In genomic region chr3:160564949-160565441, GRCh38 we compare ENCODE assay signal across 8 cellular contexts. TPM values are rescaled to one million over a fixed set of nuclear protein-coding genes. Genes with fewer than 3 reads are reported as not detected.
DNase-seq lines count a peak whose midpoint lies in the region; ATAC-seq, FAIRE-seq and TF ChIP-seq lines count a peak whose summit lies in the region.

No MANE protein-coding gene starts in this region.

- peak; percentile 70 for DNase-seq in A673 (ENCODE audit: low spot score)
- DNase-seq in GM18507 (ENCODE audit: extremely low spot score, insufficient read length, low read depth): peak; percentile 15
- DNase-seq in NCI-H2227 (lab: John Stamatoyannopoulos, UW; ENCODE audit: unreplicated experiment): peak; percentile 74
- DNase-seq in activated T-cell treated with anti-CD3 and anti-CD28 coated beads, Interleukin-2, amount 50 U/mL, for 24 hours: no peak
- peak; percentile 60 to 67 for DNase-seq in fibroblast of lung (ENCODE audit: low read depth in 2 of 2)
- DNase-seq in nephron progenitor cell: peak; percentile 68
- no peak for DNase-seq in tibial nerve (ENCODE audit: low spot score in 2 of 2)

- WGBS in tibial nerve, 2 donors: 0% methylated on average over 12 to 52 of the region's 62 CpGs

- peak overlapping the region; percentile 60 for H3K4me3 ChIP-seq in A673 (ENCODE audit: low read depth, low read length, poor library complexity, severe bottlenecking)
- peak overlapping the region; percentile 57 to 87 (median 78) for H3K4me3 ChIP-seq in fibroblast of lung (replicated peaks in 1 of 4; ENCODE audit: control extremely low read depth in 1 of 4, insufficient read depth in 1 of 4, low read depth in 3 of 4, low read length in 4 of 4)
- H3K4me3 ChIP-seq in tibial nerve: peak overlapping the region; percentile 74 to 97 (median 88)

- TF ChIP-seq CTCF in A673 (conservative IDR thresholded peaks at IDR 0.05; ENCODE audit: low read depth, low read length) (no peak), fibroblast of lung (conservative IDR thresholded peaks at IDR 0.05 in 1 of 2, IDR thresholded peaks at IDR 0.05 in 1 of 2; ENCODE audit: low read depth in 1 of 2, low read length in 2 of 2) (no peak), nephron progenitor cell (IDR thresholded peaks at IDR 0.05) (no peak), tibial nerve (IDR thresholded peaks at IDR 0.05) (no peak)

- H3K27me3 ChIP-seq in A673 (replicated peaks; ENCODE audit: insufficient read depth, low read depth, low read length, poor library complexity) (no peaks in the 10 kb centered on the region), fibroblast of lung (ENCODE audit: control insufficient read depth, insufficient read depth, low read length) (no peaks in the 10 kb centered on the region), tibial nerve (no peaks in the 10 kb centered on the region)

- H3K4me3 Mint-ChIP-seq in activated T-cell treated with anti-CD3 and anti-CD28 coated beads, Interleukin-2, amount 50 U/mL, for 24 hours: peak overlapping the region; percentile 96
- peak overlapping the region; percentile 96 for H3K4me3 Mint-ChIP-seq in nephron progenitor cell

- H3K36me3 ChIP-seq in A673 (ENCODE audit: insufficient read depth, low read length, poor library complexity, severe bottlenecking) (no peaks in the 10 kb centered on the region), fibroblast of lung (ENCODE audit: control insufficient read depth, insufficient read depth, low read length) (peaks cover 1% of the 10 kb centered on the region), tibial nerve (peaks cover 0 to 16% (median 0%) of the 10 kb centered on the region in 3 donors)

- H2AFZ ChIP-seq in fibroblast of lung (ENCODE audit: low read length): no peak overlapping the region

- peaks cover 58% of the 10 kb centered on the region for H3K4me1 Mint-ChIP-seq in activated T-cell treated with anti-CD3 and anti-CD28 coated beads, Interleukin-2, amount 50 U/mL, for 24 hours (ENCODE audit: low read depth)
- peaks cover 30% of the 10 kb centered on the region for H3K4me1 Mint-ChIP-seq in nephron progenitor cell

- no peak for TF ChIP-seq POLR2A in tibial nerve (IDR thresholded peaks at IDR 0.05)

- BruUV-seq in A673 (replicated peaks; lab: Mats Ljungman, UMichigan): no TSS peak

- H3K9me3 ChIP-seq in A673 (ENCODE audit: low read depth, low read length, poor library complexity, severe bottlenecking) (no peaks in the 10 kb centered on the region), fibroblast of lung (ENCODE audit: control insufficient read depth, insufficient read depth, low read depth, low read length) (no peaks in the 10 kb centered on the region), tibial nerve (peaks cover 0 to 8% (median 0%) of the 10 kb centered on the region in 4 donors)

- peaks cover 12% of the 10 kb centered on the region for H4K20me1 ChIP-seq in fibroblast of lung (ENCODE audit: control insufficient read depth, extremely low read depth, insufficient read depth, low read length)

- H3K4me1 ChIP-seq in A673 (ENCODE audit: insufficient read depth, low read length, poor library complexity, severe bottlenecking): peaks cover 28% of the 10 kb centered on the region
- H3K4me1 ChIP-seq in fibroblast of lung (ENCODE audit: control insufficient read depth, extremely low read depth, insufficient read depth, low read length): peaks cover 18% of the 10 kb centered on the region
- peaks cover 0 to 56% (median 12%) of the 10 kb centered on the region in 4 donors for H3K4me1 ChIP-seq in tibial nerve

- POLR2A ChIA-PET in A673 (lab: Charles Lee; ENCODE audit: low non-redundant PET): no interaction called here

- peak; percentile 45 for ATAC-seq in HG02970 (IDR thresholded peaks at IDR 0.05; ENCODE audit: low FRiP score, unreplicated experiment)

- intact Hi-C loops in A673 (cut with micrococcal nuclease; ENCODE audit: unreplicated experiment): loop anchor here (5.0 kb wide), 1 partner anchor 192 kb away; the partner anchor contains the start of gene PPM1L

- H3K27me3 Mint-ChIP-seq in activated T-cell treated with anti-CD3 and anti-CD28 coated beads, Interleukin-2, amount 50 U/mL, for 24 hours: no peaks in the 10 kb centered on the region
- peaks cover 11% of the 10 kb centered on the region for H3K27me3 Mint-ChIP-seq in nephron progenitor cell (ENCODE audit: low read depth, poor library complexity)

- H3K27ac Mint-ChIP-seq in activated T-cell treated with anti-CD3 and anti-CD28 coated beads, Interleukin-2, amount 50 U/mL, for 24 hours: peak overlapping the region; percentile 100
- H3K27ac Mint-ChIP-seq in nephron progenitor cell: peak overlapping the region; percentile 99

- CTCF ChIA-PET in A673 (lab: Charles Lee): interaction anchor here (0.6 kb wide), 1 partner anchor 34 kb away, joined by 3 read pairs; no protein-coding TSS in a partner anchor

- TF ChIP-seq EP300 in tibial nerve (IDR thresholded peaks at IDR 0.05): no peak

- H3K27ac ChIP-seq in A673 (ENCODE audit: low read depth, low read length, poor library complexity, severe bottlenecking) (peak overlapping the region; percentile 91), fibroblast of lung (ENCODE audit: insufficient read depth, low read length) (peak overlapping the region; percentile 88), tibial nerve (peak overlapping the region; percentile 92 to 98 (median 97))

- H3K4me2 ChIP-seq in fibroblast of lung (ENCODE audit: extremely low read depth, insufficient read depth, low read length): no peak overlapping the region

- peaks cover 60% of the 10 kb centered on the region for H3K79me2 ChIP-seq in fibroblast of lung (ENCODE audit: control insufficient read depth, insufficient read depth, low read length)

- peaks cover 83% of the 10 kb centered on the region for H3K36me3 Mint-ChIP-seq in activated T-cell treated with anti-CD3 and anti-CD28 coated beads, Interleukin-2, amount 50 U/mL, for 24 hours (ENCODE audit: low read depth)
- H3K36me3 Mint-ChIP-seq in nephron progenitor cell (ENCODE audit: low read depth): peaks cover 81% of the 10 kb centered on the region

- peaks cover 6% of the 10 kb centered on the region for H3K9me3 Mint-ChIP-seq in activated T-cell treated with anti-CD3 and anti-CD28 coated beads, Interleukin-2, amount 50 U/mL, for 24 hours
- H3K9me3 Mint-ChIP-seq in nephron progenitor cell: peaks cover 83% of the 10 kb centered on the region

- FAIRE-seq in GM18507 (lab: Jason Lieb, UNC): no peak

- peak overlapping the region; percentile 95 for H3K9ac ChIP-seq in fibroblast of lung (ENCODE audit: insufficient read depth, low read length)

RNA-seq across cellular contexts. Expression of gene KPNA4, which starts 0.4 kb away (rescaled TPM):
- total RNA-seq in A673 (2021): 85.7 and 88.5 TPM in 2 replicates
- total RNA-seq in fibroblast of lung: 34.7 and 38.8 TPM in 2 replicates
- polyA plus RNA-seq in fibroblast of lung: 33.0 and 36.6 TPM in 2 replicates
- 24.8 and 24.9 TPM in 2 replicates for polyA plus RNA-seq in fibroblast of lung (2012)
- polyA minus RNA-seq in fibroblast of lung (ENCODE audit: low replicate concordance): 17.0 and 20.2 TPM in 2 replicates
- total RNA-seq in tibial nerve: 10 to 100 TPM; 27.0 to 32.4 (median 30.2) TPM

Comparison
In these comparisons a context has a peak if more than half of its experiments do, and no peak if none do; other contexts are left out.
1. DNase-seq: peak in A673 (single experiment), GM18507 (single experiment), NCI-H2227 (single experiment), fibroblast of lung (2 of 2) and nephron progenitor cell (single experiment); none in activated T-cell treated with anti-CD3 and anti-CD28 coated beads, Interleukin-2, amount 50 U/mL, for 24 hours (single experiment) and tibial nerve (0 of 2).
2. Peak in every context shown above with its lines, with median percentiles within 50 percentile points of each other: H3K27ac ChIP-seq and H3K4me3 ChIP-seq.